ENCODE assay signal across 27 cellular contexts in the genomic region with DNA sequence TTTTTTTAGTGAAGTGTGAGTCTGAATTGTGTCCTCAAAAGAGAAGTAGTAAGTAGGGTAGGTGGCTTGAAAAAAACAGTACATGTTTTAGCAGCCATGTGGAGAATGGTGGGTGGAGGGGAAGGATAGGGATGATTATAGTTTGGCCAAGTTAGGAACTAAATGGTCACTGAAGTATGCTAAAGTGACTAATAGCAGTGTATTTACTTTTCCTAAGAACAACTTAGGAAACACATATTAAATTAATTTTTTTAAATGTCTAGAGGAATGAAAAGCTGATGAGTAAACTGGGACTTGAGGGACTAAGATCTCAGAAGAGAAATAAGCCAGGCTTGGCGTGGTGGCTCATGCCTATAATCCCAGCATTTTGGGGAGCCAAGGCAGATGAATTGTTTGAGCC. TPM values are rescaled to one million over a fixed set of nuclear protein-coding genes. Genes with fewer than 3 reads are reported as not detected.
A peak's percentile ranks its signal among the peaks of the same experiment; 100 is the strongest.
DNase-seq lines count a peak whose midpoint lies in the region; FAIRE-seq and TF ChIP-seq lines count a peak whose summit lies in the region.
"Had no signal": no experiment of that assay in that cellular context is flagged by ENCODE, and none has a peak within 500 bp of the region (broad histone marks: within the 10 kb centered on the region; RNA-seq: fewer than 3 reads in every experiment).

No MANE protein-coding gene starts in this region.

- H3K79me2 ChIP-seq in astrocyte (ENCODE audit: insufficient read depth, low read length) (no peaks in the 10 kb centered on the region), MM.1S (ENCODE audit: low read length) (peaks cover 4% of the 10 kb centered on the region)

- H3K36me3 ChIP-seq in astrocyte (ENCODE audit: insufficient read depth, low read length) (no peaks in the 10 kb centered on the region), MM.1S (replicated peaks; ENCODE audit: insufficient read depth, low read length) (no peaks in the 10 kb centered on the region)
- H3K36me3 ChIP-seq: BLaER1 treated with 17β-estradiol and CSF1 and Interleukin-3, amounts not matched to agents 10 nM and 100 nM; SJCRH30 had no signal

- no peak for FAIRE-seq in astrocyte (lab: Jason Lieb, UNC)
- FAIRE-seq: A204.1, GM12891, HepG2, RCC 7860 had no signal

- no peaks in the 10 kb centered on the region for H3K36me3 Mint-ChIP-seq in astrocyte (ENCODE audit: low read depth, unreplicated experiment)
- H3K36me3 Mint-ChIP-seq: CD8-positive, alpha-beta T cell had no signal

- H3K9ac ChIP-seq in astrocyte (ENCODE audit: low read length) (no peak overlapping the region), MM.1S (ENCODE audit: low read length) (no peak overlapping the region)
- H3K9ac ChIP-seq: BLaER1 treated with 17β-estradiol and CSF1 and Interleukin-3, amounts not matched to agents 10 nM and 100 nM had no signal

- no peaks in the 10 kb centered on the region for H3K27me3 Mint-ChIP-seq in astrocyte (ENCODE audit: low read depth, unreplicated experiment)

- DNase-seq in AG10803 (ENCODE audit: low read depth) = peak; percentile 2
- peak; percentile 47 for DNase-seq in astrocyte (ENCODE audit: low read depth)
- DNase-seq in fibroblast of peridontal ligament (ENCODE audit: extremely low read depth) = peak; percentile 60
- DNase-seq in stromal cell of bone marrow (ENCODE audit: low read depth) = peak; percentile 62
- no peak for DNase-seq in MM.1S
- no peak for DNase-seq in Kasumi-1 (lab: John Stamatoyannopoulos, UW)
- no peak for DNase-seq in activated CD4-positive, alpha-beta T cell treated with anti-CD3 and anti-CD28 coated beads for 1 hour
- DNase-seq: CD8-positive, alpha-beta T cell; DND-41; H7; HFFc6; KBM-7; NCI-H1105; NCI-H146; NCI-H2029; NCI-H226; NCI-H524 treated with DMSO at 0.1 percent for 48 hours; NCI-H82; SJCRH30 had no signal

- H3K4me3 ChIP-seq in AG10803 (ENCODE audit: low read length) (no peak overlapping the region), astrocyte (ENCODE audit: insufficient read depth, low read depth, low read length) (no peak overlapping the region), MM.1S (ENCODE audit: low read length) (no peak overlapping the region)
- H3K4me3 ChIP-seq: BLaER1 treated with 17β-estradiol and CSF1 and Interleukin-3, amounts not matched to agents 10 nM and 100 nM; SJCRH30 had no signal

- H4K20me1 ChIP-seq in astrocyte (ENCODE audit: insufficient read depth, low read length) (no peaks in the 10 kb centered on the region), MM.1S (ENCODE audit: insufficient read depth, low read length) (no peaks in the 10 kb centered on the region)
- H4K20me1 ChIP-seq: BLaER1 treated with 17β-estradiol and CSF1 and Interleukin-3, amounts not matched to agents 10 nM and 100 nM had no signal

- H3K9me3 ChIP-seq in astrocyte (ENCODE audit: insufficient read depth, low read depth, low read length) (no peaks in the 10 kb centered on the region), MM.1S (replicated peaks; ENCODE audit: insufficient read depth, low read length) (no peaks in the 10 kb centered on the region)
- H3K9me3 ChIP-seq: SJCRH30 had no signal

- H3K4me1 Mint-ChIP-seq in astrocyte (ENCODE audit: low read depth, unreplicated experiment) = peaks cover 12% of the 10 kb centered on the region

- no peaks in the 10 kb centered on the region for H3K9me2 ChIP-seq in MM.1S (replicated peaks; ENCODE audit: insufficient read depth, low read length)

- no peaks in the 10 kb centered on the region for H3F3A ChIP-seq in MM.1S (ENCODE audit: insufficient read depth, low read length)

- H2AFZ ChIP-seq in astrocyte (ENCODE audit: low read depth, low read length) (no peak overlapping the region), MM.1S (ENCODE audit: low read length) (no peak overlapping the region)

- H3K27ac Mint-ChIP-seq in astrocyte (ENCODE audit: unreplicated experiment) = no peak overlapping the region
- H3K27ac Mint-ChIP-seq: CD8-positive, alpha-beta T cell; HFFc6 had no signal

- H3K27ac ChIP-seq in astrocyte (ENCODE audit: low read depth, low read length) = no peak overlapping the region
- H3K27ac ChIP-seq in MM.1S (ENCODE audit: low read length) = no peak overlapping the region
- H3K27ac ChIP-seq: BLaER1 treated with 17β-estradiol and CSF1 and Interleukin-3, amounts not matched to agents 10 nM and 100 nM; HL-60; SJCRH30 had no signal

- H3K4me1 ChIP-seq in astrocyte (ENCODE audit: insufficient read depth, low read length) = no peaks in the 10 kb centered on the region
- no peaks in the 10 kb centered on the region for H3K4me1 ChIP-seq in MM.1S (ENCODE audit: low read length)
- H3K4me1 ChIP-seq: BLaER1 treated with 17β-estradiol and CSF1 and Interleukin-3, amounts not matched to agents 10 nM and 100 nM; SJCRH30 had no signal

- no peak overlapping the region for H3K4me3 Mint-ChIP-seq in astrocyte (ENCODE audit: unreplicated experiment)
- H3K4me3 Mint-ChIP-seq: CD8-positive, alpha-beta T cell; HFFc6 had no signal

- H3K27me3 ChIP-seq in astrocyte (ENCODE audit: insufficient read depth, low read length) (no peaks in the 10 kb centered on the region), MM.1S (replicated peaks; ENCODE audit: insufficient read depth, low read length) (no peaks in the 10 kb centered on the region)
- H3K27me3 ChIP-seq: BLaER1 treated with 17β-estradiol and CSF1 and Interleukin-3, amounts not matched to agents 10 nM and 100 nM; SJCRH30 had no signal

- TF ChIP-seq CTCF in AG10803 (conservative IDR thresholded peaks at IDR 0.05; ENCODE audit: low read length) (no peak), astrocyte (IDR thresholded peaks at IDR 0.05; ENCODE audit: insufficient read depth, low read depth, low read length) (no peak), MM.1S (IDR thresholded peaks at IDR 0.05; ENCODE audit: low read length) (no peak)

- H3K4me2 ChIP-seq in astrocyte (ENCODE audit: low read length) = no peak overlapping the region
- no peak overlapping the region for H3K4me2 ChIP-seq in MM.1S (ENCODE audit: low read depth, low read length)
- H3K4me2 ChIP-seq: BLaER1 treated with 17β-estradiol and CSF1 and Interleukin-3, amounts not matched to agents 10 nM and 100 nM had no signal

- H3K9me3 Mint-ChIP-seq in astrocyte (ENCODE audit: unreplicated experiment) = no peaks in the 10 kb centered on the region
- H3K9me3 Mint-ChIP-seq: HFFc6 had no signal

RNA-seq across cellular contexts. Expression of gene PLA2G4A, which starts 55.5 kb away (rescaled TPM):
- total RNA-seq in astrocyte = 1.4 and 1.9 TPM in 2 replicates
- total RNA-seq: CD8-positive, alpha-beta T cell; G401; HepG2; OCI-LY7; SJCRH30 had no signal

Comparison
In these comparisons a context has a peak if more than half of its experiments do, and no peak if none do; other contexts are left out.
1. DNase-seq: peak in AG10803 (single experiment), astrocyte (single experiment), fibroblast of peridontal ligament (single experiment) and stromal cell of bone marrow (single experiment); none in MM.1S (single experiment), Kasumi-1 (0 of 2) and activated CD4-positive, alpha-beta T cell treated with anti-CD3 and anti-CD28 coated beads for 1 hour (single experiment).